ENCODE assay signal across 22 cellular contexts in genomic region chr7:24702674-24703235, GRCh38. TPM values are rescaled to one million over a fixed set of nuclear protein-coding genes. Genes with fewer than 3 reads are reported as not detected.
A peak's percentile ranks its signal among the peaks of the same experiment; 100 is the strongest.
DNase-seq lines count a peak whose midpoint lies in the region; ATAC-seq, FAIRE-seq and TF ChIP-seq lines count a peak whose summit lies in the region.
"Had no signal": no experiment of that assay in that cellular context is flagged by ENCODE, and none has a peak within 500 bp of the region (broad histone marks: within the 10 kb centered on the region; RNA-seq: fewer than 3 reads in every experiment).

No MANE protein-coding gene starts in this region.

- WGBS in H1 (ENCODE audit: extremely low coverage in 1 of 2, insufficient coverage in 1 of 2, insufficient read length in 1 of 2, insufficient replicate concordance in 2 of 2, low coverage in 1 of 2, low lambda C conversion rate in 2 of 2, missing lambda C conversion rate in 1 of 2), 2 experiments, result 76% methylated on average over 3 of the region's 3 CpGs; no CpG with 5 or more reads in 1 of the 2 experiments

- H3K4me3 Mint-ChIP-seq in activated T-cell treated with anti-CD3 and anti-CD28 coated beads, Interleukin-2, amount 50 U/mL, for 72 hours, result no peak overlapping the region
- H3K4me3 Mint-ChIP-seq: stimulated activated naive CD8-positive, alpha-beta T cell treated with anti-CD3 and anti-CD28 coated beads, Interleukin-15, Interleukin-2, amounts not matched to agents 100 ng/mL and 50 ng/mL, for 24 hours had no signal

- H3K36me3 ChIP-seq in H1 (ENCODE audit: control insufficient read depth in 2 of 4, insufficient read depth in 4 of 4, low read length in 3 of 4), result peaks cover 0 to 3% (median 0%) of the 10 kb centered on the region in 4 experiments; a peak in 2 of 8 replicates
- H3K36me3 ChIP-seq: SJSA1 had no signal

- H3K79me1 ChIP-seq in H1 (ENCODE audit: low read depth, low read length), result no peaks in the 10 kb centered on the region

- no peak overlapping the region for H3K23ac ChIP-seq in H1 (ENCODE audit: insufficient read length)

- no peaks in the 10 kb centered on the region for H3K9me3 ChIP-seq in H1 (ENCODE audit: insufficient read depth in 2 of 2, low read depth in 1 of 2, low read length in 1 of 2)
- H3K9me3 ChIP-seq: SJSA1 had no signal

- no peak for TF ChIP-seq EP300 in H1 (IDR thresholded peaks at IDR 0.05; ENCODE audit: borderline replicate concordance in 1 of 2, low read depth in 2 of 2, low read length in 2 of 2)

- H3K79me2 ChIP-seq in H1 (ENCODE audit: control insufficient read depth in 1 of 2, insufficient read depth in 2 of 2, low read length in 2 of 2), result no peaks in the 10 kb centered on the region

- H3K9me3 Mint-ChIP-seq in activated T-cell treated with anti-CD3 and anti-CD28 coated beads, Interleukin-2, amount 50 U/mL, for 72 hours, result no peaks in the 10 kb centered on the region
- H3K9me3 Mint-ChIP-seq: HFFc6; stimulated activated naive CD8-positive, alpha-beta T cell treated with anti-CD3 and anti-CD28 coated beads, Interleukin-15, Interleukin-2, amounts not matched to agents 100 ng/mL and 50 ng/mL, for 24 hours had no signal

- no peaks in the 10 kb centered on the region for H3K27me3 Mint-ChIP-seq in activated T-cell treated with anti-CD3 and anti-CD28 coated beads, Interleukin-2, amount 50 U/mL, for 72 hours (ENCODE audit: low read depth)
- H3K27me3 Mint-ChIP-seq: stimulated activated naive CD8-positive, alpha-beta T cell treated with anti-CD3 and anti-CD28 coated beads, Interleukin-15, Interleukin-2, amounts not matched to agents 100 ng/mL and 50 ng/mL, for 24 hours had no signal

- H3K4ac ChIP-seq in H1 (replicated peaks; ENCODE audit: insufficient read length, low read depth, low read length), result no peak overlapping the region

- no peak overlapping the region for H2AK5ac ChIP-seq in H1 (ENCODE audit: low read depth, low read length)

- no peaks in the 10 kb centered on the region for H3K36me3 Mint-ChIP-seq in activated T-cell treated with anti-CD3 and anti-CD28 coated beads, Interleukin-2, amount 50 U/mL, for 72 hours (ENCODE audit: insufficient read depth in 2 of 2)

- H3K4me2 ChIP-seq in H1 (ENCODE audit: insufficient read depth in 1 of 2, low read depth in 2 of 2, low read length in 2 of 2), result no peak overlapping the region

- ATAC-seq in activated T-cell treated with anti-CD3 and anti-CD28 coated beads, Interleukin-2, amount 50 U/mL, for 72 hours (replicated peaks in 1 of 2), result no peak
- ATAC-seq: left colon, sciatic nerve had no signal

- H2BK20ac ChIP-seq in H1 (ENCODE audit: low read length), result no peak overlapping the region

- no peak overlapping the region for H4K91ac ChIP-seq in H1 (replicated peaks; ENCODE audit: insufficient read length, low read length)

- CTCF ChIA-PET in H1 (lab: Charles Lee; ENCODE audit: partially characterized antibody), result interaction anchor here (0.7 to 9.2 kb wide), 4 partner anchors 8 to 109 kb away, joined by 3 to 69 read pairs (median 11); no protein-coding TSS in a partner anchor

- no peak overlapping the region for H3K27ac ChIP-seq in H1 (ENCODE audit: low read depth, low read length)
- H3K27ac ChIP-seq: SJSA1 had no signal

- no peak for TF ChIP-seq POLR2A in H1 (IDR thresholded peaks at IDR 0.05; ENCODE audit: control extremely low read depth in 1 of 2, low read depth in 2 of 2, low read length in 2 of 2)

- H3K4me1 ChIP-seq in H1 (replicated peaks in 1 of 4; ENCODE audit: control insufficient read depth in 3 of 4, insufficient read depth in 4 of 4, low read length in 3 of 4), result peaks cover 2 to 13% (median 5%) of the 10 kb centered on the region in 4 experiments; a peak in 5 of 7 replicates

- no peak overlapping the region for H4K8ac ChIP-seq in H1 (ENCODE audit: extremely low read depth, insufficient read depth, low read length)

- no peak overlapping the region for H2BK12ac ChIP-seq in H1 (ENCODE audit: low read depth, low read length)

- H3K9ac ChIP-seq in H1 (replicated peaks in 1 of 4; ENCODE audit: extremely low read depth in 1 of 4, low read depth in 3 of 4, low read length in 3 of 4), result no peak overlapping the region

- no peak overlapping the region for H3K4me3 ChIP-seq in H1 (ENCODE audit: extremely low read depth in 1 of 4, insufficient read depth in 2 of 4, low read depth in 3 of 4, low read length in 4 of 4)
- H3K4me3 ChIP-seq: SJSA1 had no signal

- intact Hi-C loops in posterior cingulate gyrus (cut with DNase I), result no loop called here

- H2BK120ac ChIP-seq in H1 (replicated peaks; ENCODE audit: low read depth, low read length), result no peak overlapping the region

- DNase-seq in EH (ENCODE audit: low read depth) (peak; percentile 18), NCI-H226 (peak; percentile 86), H1 (ENCODE audit: low read depth in 1 of 2, low spot score in 2 of 2) (peak in 1 of 2 experiments; percentile 34), posterior cingulate gyrus (peak in 8 of 10 donors; percentile 35 to 93 (median 54)), hypothalamus (lab: John Stamatoyannopoulos, UW) (no peak), islet precursor cell (no peak)
- no peak for DNase-seq in activated T-cell treated with anti-CD3 and anti-CD28 coated beads, Interleukin-2, amount 50 U/mL, for 72 hours
- DNase-seq: activated CD4-positive, CD25-positive, alpha-beta regulatory T cell treated with anti-CD3 and anti-CD28 coated beads, Interleukin-2, amount 50 U/mL, for 72 hours; AML-193; foreskin melanocyte; HFFc6; KG1; left colon; NCI-H1048; NCI-H2081 treated with DMSO at 0.1 percent for 48 hours; nucleus accumbens; stimulated activated CD4-positive, alpha-beta T cell treated with anti-CD3 and anti-CD28 coated beads, Interleukin-1b, Interleukin-23, amount 100 ng/mL, for 48 hours; T-helper 9 cell had no signal

- no peaks in the 10 kb centered on the region for H3K27me3 ChIP-seq in H1 (replicated peaks in 1 of 4; ENCODE audit: control insufficient read depth in 3 of 4, extremely low read depth in 1 of 4, insufficient read depth in 3 of 4, low read length in 3 of 4)
- H3K27me3 ChIP-seq: SJSA1 had no signal

- no peak overlapping the region for H3K56ac ChIP-seq in H1 (replicated peaks; ENCODE audit: insufficient read length, low read depth, low read length)

- POLR2A ChIA-PET in H1 (lab: Charles Lee; ENCODE audit: partially characterized antibody), result interaction anchor here (1.1 kb wide), 1 partner anchor 14 kb away, joined by 3 read pairs; no protein-coding TSS in a partner anchor

- no peak overlapping the region for H2BK15ac ChIP-seq in H1 (ENCODE audit: low read length)

- H2AFZ ChIP-seq in H1 (ENCODE audit: low read length), result no peak overlapping the region

- H2BK5ac ChIP-seq in H1 (ENCODE audit: low read depth, low read length), result no peak overlapping the region

- H3K4me1 Mint-ChIP-seq in activated T-cell treated with anti-CD3 and anti-CD28 coated beads, Interleukin-2, amount 50 U/mL, for 72 hours (ENCODE audit: low read depth), result no peaks in the 10 kb centered on the region

- H3K27ac Mint-ChIP-seq in activated T-cell treated with anti-CD3 and anti-CD28 coated beads, Interleukin-2, amount 50 U/mL, for 72 hours, result no peak overlapping the region
- H3K27ac Mint-ChIP-seq: stimulated activated naive CD8-positive, alpha-beta T cell treated with anti-CD3 and anti-CD28 coated beads, Interleukin-15, Interleukin-2, amounts not matched to agents 100 ng/mL and 50 ng/mL, for 24 hours had no signal

- H3K23me2 ChIP-seq in H1 (ENCODE audit: low read depth, low read length), result no peaks in the 10 kb centered on the region

- peak in 1 of 3 experiments; percentile 2; a peak in 1 of 4 replicates for TF ChIP-seq CTCF in H1 (IDR thresholded peaks at IDR 0.05; ENCODE audit: control extremely low read depth in 1 of 3, insufficient read depth in 1 of 3, low read depth in 1 of 3, low read length in 3 of 3)

- TF ChIP-seq RAD21 in H1 (IDR thresholded peaks at IDR 0.05 in 1 of 2, conservative IDR thresholded peaks at IDR 0.05 in 1 of 2; ENCODE audit: low read depth in 2 of 2, low read length in 2 of 2), result peak; percentile 12 to 44; a peak in 2 of 4 replicates

- no peak for FAIRE-seq in H1 (lab: Jason Lieb, UNC)
- FAIRE-seq: endometrium had no signal

- H4K5ac ChIP-seq in H1 (ENCODE audit: insufficient read length, low read depth, low read length), result no peak overlapping the region

- H3K14ac ChIP-seq in H1 (ENCODE audit: insufficient read length), result no peak overlapping the region

- H4K20me1 ChIP-seq in H1 (replicated peaks in 1 of 2; ENCODE audit: control insufficient read depth in 1 of 2, insufficient read depth in 2 of 2, low read length in 2 of 2), result peaks cover 0 to 4% of the 10 kb centered on the region in 2 experiments

- H3K18ac ChIP-seq in H1 (ENCODE audit: extremely low read depth, low read length), result no peak overlapping the region

TF ChIP-seq in H1, 55 proteins besides CTCF, POLR2A, EP300 and RAD21:
- TF ChIP-seq BRCA1 (IDR thresholded peaks at IDR 0.05; ENCODE audit: low read depth, low read length) (no peak), TCF12 (IDR thresholded peaks at IDR 0.05; ENCODE audit: low read depth, low read length) (0 out of 2 replicates have a peak, but pooled peaks have one; percentile 12)

RNA-seq across cellular contexts. Expression of gene GSDME, which starts 54.5 kb away (rescaled TPM):
- 7.6 and 8.5 TPM in 2 replicates for total RNA-seq in H1 (2021; fragmentation: NEBNext Ultra II Directional; extraction: Animal tissue kit (Norgen Biotek cat#: 25700))
- polyA plus RNA-seq in H1 (2011; rRNA removed), result 5.4 and 6.7 TPM in 2 replicates
- 9.3 TPM for polyA plus RNA-seq in H1 (2011; cell fraction: cytosol; rRNA removed)
- polyA plus RNA-seq in H1 (2011; cell fraction: nucleus; rRNA removed), result 7.5 TPM
- polyA plus RNA-seq in H1 (2012, experiment 1 of 2), result 7.0 to 10.0 TPM (median 8.1 TPM) in 4 replicates
- 3.9 TPM for polyA plus RNA-seq in H1 (2012, experiment 2 of 2)
- polyA plus RNA-seq in H1 (2013, experiment 1 of 2), result 4.4 TPM
- polyA plus RNA-seq in H1 (2013, experiment 2 of 2), result 3.2 TPM
- 15.1 and 17.2 TPM in 2 replicates for polyA minus RNA-seq in H1 (2011; rRNA and poly(A)+ RNA removed)
- polyA minus RNA-seq in H1 (2011; cell fraction: cytosol; rRNA and poly(A)+ RNA removed), result 6.8 TPM
- polyA minus RNA-seq in H1 (2011; cell fraction: nucleus; rRNA and poly(A)+ RNA removed), result 8.1 TPM
- total RNA-seq in activated T-cell treated with anti-CD3 and anti-CD28 coated beads, Interleukin-2, amount 50 U/mL, for 72 hours, result 10 to 100 TPM; 19.3 to 20.6 TPM

Comparison
In these comparisons a context has a peak if more than half of its experiments do, and no peak if none do; other contexts are left out.
1. DNase-seq: peak in EH (single experiment), NCI-H226 (single experiment) and posterior cingulate gyrus (8 of 10); none in activated T-cell treated with anti-CD3 and anti-CD28 coated beads, Interleukin-2, amount 50 U/mL, for 72 hours (0 of 2), hypothalamus (0 of 51) and islet precursor cell (single experiment).